21 cellular contexts compared by ENCODE assay signal in genomic region chr3:9689757-9690156, GRCh38. TPM values are rescaled to one million over a fixed set of nuclear protein-coding genes. Genes with fewer than 3 reads are reported as not detected.
DNase-seq lines count a peak whose midpoint lies in the region; ATAC-seq, FAIRE-seq and TF ChIP-seq lines count a peak whose summit lies in the region.
"Had no signal": no experiment of that assay in that cellular context is flagged by ENCODE, and none has a peak within 500 bp of the region (broad histone marks: within the 10 kb centered on the region; RNA-seq: fewer than 3 reads in every experiment).

No MANE protein-coding gene starts in this region.

- H3K27me3 ChIP-seq in BLaER1 treated with 17β-estradiol and CSF1 and Interleukin-3, amounts not matched to agents 10 nM and 100 nM, result no peaks in the 10 kb centered on the region
- H3K27me3 ChIP-seq in Karpas-422 (ENCODE audit: low read length), result no peaks in the 10 kb centered on the region

- peaks cover 92 to 100% (median 95%) of the 10 kb centered on the region in 11 experiments for H3K36me3 ChIP-seq in BLaER1 treated with 17β-estradiol and CSF1 and Interleukin-3, amounts not matched to agents 10 nM and 100 nM
- H3K36me3 ChIP-seq in kidney (ENCODE audit: control insufficient read depth in 1 of 2, insufficient read depth in 2 of 2, low read length in 2 of 2), result peaks cover 71 to 87% of the 10 kb centered on the region in 2 donors
- peaks cover 6% of the 10 kb centered on the region for H3K36me3 ChIP-seq in Karpas-422 (ENCODE audit: insufficient read depth, low read length)

- peaks cover 19 to 44% (median 32%) of the 10 kb centered on the region in 10 experiments for H3K4me1 ChIP-seq in BLaER1 treated with 17β-estradiol and CSF1 and Interleukin-3, amounts not matched to agents 10 nM and 100 nM
- H3K4me1 ChIP-seq in kidney (ENCODE audit: control insufficient read depth in 1 of 2, insufficient read depth in 1 of 2, low read depth in 1 of 2, low read length in 2 of 2), result no peaks in the 10 kb centered on the region
- H3K4me1 ChIP-seq in Karpas-422 (ENCODE audit: low read length), result peaks cover 38% of the 10 kb centered on the region

- H3K36me3 Mint-ChIP-seq in stimulated activated naive B cell treated with anti-CD40 and anti-IgM and Interleukin-4, amounts not matched to agents 10 μg/mL and 1 μg/mL and 100 μg/mL, for 72 hours, result peaks cover 87 to 91% of the 10 kb centered on the region in 2 donors

- peaks cover 40 to 48% of the 10 kb centered on the region in 2 donors for H3K4me1 Mint-ChIP-seq in stimulated activated naive B cell treated with anti-CD40 and anti-IgM and Interleukin-4, amounts not matched to agents 10 μg/mL and 1 μg/mL and 100 μg/mL, for 72 hours
- H3K4me1 Mint-ChIP-seq: CD14-positive monocyte had no signal

- FAIRE-seq in kidney (lab: Jason Lieb, UNC), result no peak
- FAIRE-seq: A204.1, D721Med, H54 had no signal

- no peak overlapping the region for H2AFZ ChIP-seq in Karpas-422 (ENCODE audit: low read length)
- H2AFZ ChIP-seq: GM23248 had no signal

- DNase-seq in caudate nucleus (lab: John Stamatoyannopoulos, UW), result no peak
- DNase-seq in kidney, result peak; percentile 38
- DNase-seq in stimulated activated naive B cell treated with anti-CD40 and anti-IgM and Interleukin-4, amounts not matched to agents 10 μg/mL and 1 μg/mL and 100 μg/mL, for 72 hours, result no peak
- no peak for DNase-seq in Karpas-422
- DNase-seq: CD8-positive, alpha-beta T cell; COR-L47; DMS153; DMS79 treated with DMSO at 0.1 percent for 48 hours; EL; GDM1; GM23248 had no signal

- peaks cover 51 to 100% (median 92%) of the 10 kb centered on the region in 11 experiments; a peak in 21 of 22 replicates for H4K20me1 ChIP-seq in BLaER1 treated with 17β-estradiol and CSF1 and Interleukin-3, amounts not matched to agents 10 nM and 100 nM
- H4K20me1 ChIP-seq in Karpas-422 (ENCODE audit: insufficient read depth, low read depth, low read length), result peaks cover 12% of the 10 kb centered on the region; the same call in 1 of the 2 replicates

- H3K4me3 Mint-ChIP-seq in stimulated activated naive B cell treated with anti-CD40 and anti-IgM and Interleukin-4, amounts not matched to agents 10 μg/mL and 1 μg/mL and 100 μg/mL, for 72 hours, result no peak overlapping the region
- H3K4me3 Mint-ChIP-seq: B cell; CD14-positive monocyte; CD8-positive, alpha-beta T cell had no signal

- no peaks in the 10 kb centered on the region for H3K9me2 ChIP-seq in Karpas-422 (replicated peaks; ENCODE audit: insufficient read depth, low read length)

- peak overlapping the region in 9 of 11 experiments; percentile 33 to 88 (median 80); a peak in 18 of 22 replicates for H3K4me2 ChIP-seq in BLaER1 treated with 17β-estradiol and CSF1 and Interleukin-3, amounts not matched to agents 10 nM and 100 nM
- no peak overlapping the region for H3K4me2 ChIP-seq in Karpas-422 (ENCODE audit: low read depth, low read length, poor library complexity, severe bottlenecking)

- H3K27ac ChIP-seq in BLaER1 treated with 17β-estradiol and CSF1 and Interleukin-3, amounts not matched to agents 10 nM and 100 nM, result no peak overlapping the region
- H3K27ac ChIP-seq in caudate nucleus (ENCODE audit: low read depth, low read length) (peak overlapping the region; percentile 77), kidney (ENCODE audit: low read depth in 2 of 2, low read length in 2 of 2) (no peak overlapping the region), Karpas-422 (ENCODE audit: low read length) (no peak overlapping the region)
- H3K27ac ChIP-seq: GM23248, HL-60 had no signal

- intact Hi-C loops in kidney (cut with DNase I), result no loop called here

- H3K27ac Mint-ChIP-seq in stimulated activated naive B cell treated with anti-CD40 and anti-IgM and Interleukin-4, amounts not matched to agents 10 μg/mL and 1 μg/mL and 100 μg/mL, for 72 hours, result peak overlapping the region; percentile 14
- H3K27ac Mint-ChIP-seq: B cell; CD8-positive, alpha-beta T cell had no signal

- H3K9me3 Mint-ChIP-seq in stimulated activated naive B cell treated with anti-CD40 and anti-IgM and Interleukin-4, amounts not matched to agents 10 μg/mL and 1 μg/mL and 100 μg/mL, for 72 hours, result no peaks in the 10 kb centered on the region
- H3K9me3 Mint-ChIP-seq: CD14-positive monocyte; CD8-positive, alpha-beta T cell had no signal

- H3K9ac ChIP-seq in BLaER1 treated with 17β-estradiol and CSF1 and Interleukin-3, amounts not matched to agents 10 nM and 100 nM, result no peak overlapping the region
- H3K9ac ChIP-seq in kidney (ENCODE audit: low read length in 2 of 2) (no peak overlapping the region), Karpas-422 (ENCODE audit: low read length) (no peak overlapping the region)
- H3K9ac ChIP-seq: GM23248 had no signal

- H3K9me3 ChIP-seq in BLaER1 treated with 17β-estradiol and CSF1 and Interleukin-3, amounts not matched to agents 10 nM and 100 nM (replicated peaks in 1 of 11), result no peaks in the 10 kb centered on the region
- H3K9me3 ChIP-seq in kidney (ENCODE audit: control insufficient read depth in 1 of 2, low read length in 2 of 2) (no peaks in the 10 kb centered on the region), Karpas-422 (ENCODE audit: low read length) (no peaks in the 10 kb centered on the region)

- H3K79me2 ChIP-seq in Karpas-422 (ENCODE audit: low read length), result no peaks in the 10 kb centered on the region

- no peak for ATAC-seq in stimulated activated naive B cell treated with anti-CD40 and anti-IgM and Interleukin-4, amounts not matched to agents 10 μg/mL and 1 μg/mL and 100 μg/mL, for 72 hours (replicated peaks)
- ATAC-seq in GM18861 (IDR thresholded peaks at IDR 0.05; ENCODE audit: unreplicated experiment), result no peak
- no peak for ATAC-seq in GM19395 (IDR thresholded peaks at IDR 0.05; ENCODE audit: unreplicated experiment)
- ATAC-seq: CD8-positive, alpha-beta T cell; HCT116 had no signal

- TF ChIP-seq CTCF in kidney (IDR thresholded peaks at IDR 0.05; ENCODE audit: borderline replicate concordance, extremely low read depth, insufficient read depth), result no peak

- no peak overlapping the region for H3K4me3 ChIP-seq in BLaER1 treated with 17β-estradiol and CSF1 and Interleukin-3, amounts not matched to agents 10 nM and 100 nM
- H3K4me3 ChIP-seq in kidney (ENCODE audit: low read length in 2 of 2) (no peak overlapping the region), Karpas-422 (ENCODE audit: low read length) (no peak overlapping the region)
- H3K4me3 ChIP-seq: GM23248 had no signal

- H3K27me3 Mint-ChIP-seq in stimulated activated naive B cell treated with anti-CD40 and anti-IgM and Interleukin-4, amounts not matched to agents 10 μg/mL and 1 μg/mL and 100 μg/mL, for 72 hours, result no peaks in the 10 kb centered on the region
- H3K27me3 Mint-ChIP-seq: B cell had no signal

RNA-seq across cellular contexts. Expression of gene CPNE9, which starts 13.9 kb away (rescaled TPM):
- total RNA-seq in kidney, result 0.16 TPM
- 0.19 TPM for polyA plus RNA-seq in kidney (ENCODE audit: insufficient read depth, low read depth, low replicate concordance)
- total RNA-seq in Karpas-422 (2014; rRNA removed; shearing (Covaris generic); ENCODE audit: low replicate concordance), result 0.18 TPM in 1 of 2 replicates, not detected in the other
- total RNA-seq: GM23248 had no signal
- polyA plus RNA-seq: GM23248 had no signal

RNA-seq across cellular contexts. Expression of gene MTMR14, which starts 40.5 kb away (rescaled TPM):
- 44.5 TPM for total RNA-seq in kidney
- polyA plus RNA-seq in kidney (ENCODE audit: insufficient read depth, low read depth, low replicate concordance), result 28.0 TPM
- 47.4 and 49.1 TPM in 2 replicates for total RNA-seq in Karpas-422 (2014; rRNA removed; shearing (Covaris generic); ENCODE audit: low replicate concordance)

RNA-seq across cellular contexts. Expression of gene BRPF1, which starts 41.8 kb away (rescaled TPM):
- 22.4 TPM for total RNA-seq in kidney
- polyA plus RNA-seq in kidney (ENCODE audit: insufficient read depth, low read depth, low replicate concordance), result 6.2 TPM
- total RNA-seq in Karpas-422 (2014; rRNA removed; shearing (Covaris generic); ENCODE audit: low replicate concordance), result 14.5 and 28.2 TPM in 2 replicates

RNA-seq across cellular contexts. Expression of gene OGG1, which starts 60.0 kb away (rescaled TPM):
- 31.1 TPM for total RNA-seq in kidney
- polyA plus RNA-seq in kidney (ENCODE audit: insufficient read depth, low read depth, low replicate concordance), result 51.6 TPM
- total RNA-seq in Karpas-422 (2014; rRNA removed; shearing (Covaris generic); ENCODE audit: low replicate concordance), result 22.1 and 48.7 TPM in 2 replicates
